21 cellular contexts compared by ENCODE assay signal in genomic region chr5:75672616-75673015, GRCh38.
"Had no signal": no experiment of that assay in that cellular context is flagged by ENCODE, and none has a peak within 500 bp of the region (broad histone marks: within the 10 kb centered on the region; RNA-seq: fewer than 3 reads in every experiment).

No MANE protein-coding gene starts in this region.

- DNase-seq: activated CD4-positive, alpha-beta T cell treated with anti-CD3 and anti-CD28 coated beads for 1 hour; activated CD4-positive, alpha-beta T cell treated with anti-CD3 and anti-CD28 coated beads, Interleukin-2, amount 50 U/mL, for 4 hours; activated naive CD4-positive, alpha-beta T cell; activated naive CD8-positive, alpha-beta T cell treated with anti-CD3 and anti-CD28 coated beads, Interleukin-2, amount 10 ng/mL, durations not matched to agents 7 days and 5 days; activated T-cell treated with anti-CD3 and anti-CD28 coated beads for 4 hours; aorta; effector memory CD8-positive, alpha-beta T cell; islet precursor cell; mucosa of descending colon; nucleus accumbens; small intestine; stimulated activated CD4-positive, alpha-beta T cell treated with anti-CD3 and anti-CD28 coated beads, Interleukin-4, amount 100 ng/mL, for 4 hours; stimulated activated CD8-positive, alpha-beta memory T cell treated with anti-CD3 and anti-CD28 coated beads, Interleukin-4, amount 100 ng/mL, for 48 hours; stimulated activated naive CD4-positive, alpha-beta T cell treated with Interleukin-2 at 50 U/mL for 16 hours; T-cell; trophoblast cell had no signal

- H3K36me3 ChIP-seq: right atrium auricular region had no signal

- H3K27me3 ChIP-seq: right atrium auricular region, suprapubic skin had no signal

- H3K4me3 Mint-ChIP-seq: activated naive CD8-positive, alpha-beta T cell treated with anti-CD3 and anti-CD28 coated beads, Interleukin-2, amount 10 ng/mL, durations not matched to agents 7 days and 5 days; dendritic cell treated with granulocyte-macrophage colony-stimulating factor and Interleukin-4, amounts not matched to agents 40 ng/mL and 50 ng/mL, for 4 days; effector memory CD8-positive, alpha-beta T cell; nephron; T-cell had no signal

- H3K4me3 ChIP-seq: mucosa of descending colon, right atrium auricular region, suprapubic skin had no signal

- ATAC-seq: effector memory CD8-positive, alpha-beta T cell; left lobe of liver; mucosa of descending colon; T-cell had no signal

- H3K27ac ChIP-seq: right atrium auricular region, suprapubic skin had no signal

- H3K27ac Mint-ChIP-seq: activated naive CD8-positive, alpha-beta T cell treated with anti-CD3 and anti-CD28 coated beads, Interleukin-2, amount 10 ng/mL, durations not matched to agents 7 days and 5 days; dendritic cell treated with granulocyte-macrophage colony-stimulating factor and Interleukin-4, amounts not matched to agents 40 ng/mL and 50 ng/mL, for 4 days; effector memory CD8-positive, alpha-beta T cell; nephron; T-cell had no signal

- H3K27me3 Mint-ChIP-seq: activated naive CD8-positive, alpha-beta T cell treated with anti-CD3 and anti-CD28 coated beads, Interleukin-2, amount 10 ng/mL, durations not matched to agents 7 days and 5 days; dendritic cell treated with granulocyte-macrophage colony-stimulating factor and Interleukin-4, amounts not matched to agents 40 ng/mL and 50 ng/mL, for 4 days; effector memory CD8-positive, alpha-beta T cell; T-cell had no signal

- H3K9me3 Mint-ChIP-seq: activated naive CD8-positive, alpha-beta T cell treated with anti-CD3 and anti-CD28 coated beads, Interleukin-2, amount 10 ng/mL, durations not matched to agents 7 days and 5 days; dendritic cell treated with granulocyte-macrophage colony-stimulating factor and Interleukin-4, amounts not matched to agents 40 ng/mL and 50 ng/mL, for 4 days; effector memory CD8-positive, alpha-beta T cell; nephron; T-cell had no signal

- H3K9me3 ChIP-seq: mucosa of descending colon, right atrium auricular region, suprapubic skin had no signal
